In genomic region chr21:36093512-36093911, GRCh38 we compare ENCODE assay signal across 1 cellular context.
TF ChIP-seq lines count a peak whose summit lies in the region.

No MANE protein-coding gene starts in this region.

TF ChIP-seq in H1, 55 proteins besides CTCF, POLR2A, EP300 and RAD21:
- TF ChIP-seq CHD1 (IDR thresholded peaks at IDR 0.05; ENCODE audit: low read depth, low read length) = no peak
